27 cellular contexts compared by ENCODE assay signal in the genomic region with DNA sequence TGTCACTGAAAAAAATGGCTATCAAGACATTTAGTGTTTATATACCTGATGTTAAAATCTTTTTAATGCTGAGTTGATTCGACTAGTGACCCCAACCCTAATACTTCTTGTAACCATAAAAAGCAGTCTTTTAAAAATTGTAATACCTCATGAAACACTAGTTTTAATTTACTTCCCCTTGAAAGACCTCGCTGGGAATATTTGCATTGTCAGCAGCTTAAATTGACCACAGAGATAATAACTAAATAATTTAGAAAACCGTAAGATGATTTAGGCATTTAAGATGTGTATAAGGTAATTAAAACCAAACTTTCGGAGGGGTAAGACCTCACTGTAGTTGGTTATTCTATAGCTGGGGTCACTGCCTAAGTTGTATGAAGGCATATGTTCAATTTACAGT.
"Had no signal": no experiment of that assay in that cellular context is flagged by ENCODE, and none has a peak within 500 bp of the region (broad histone marks: within the 10 kb centered on the region; RNA-seq: fewer than 3 reads in every experiment).

No MANE protein-coding gene starts in this region.

- FAIRE-seq: colon, endometrium, endothelial cell of umbilical vein, frontal cortex had no signal

- H3K27ac ChIP-seq: colonic mucosa, coronary artery, dorsolateral prefrontal cortex, epithelial cell of prostate, esophagus muscularis mucosa, esophagus squamous epithelium, foreskin keratinocyte, gastrocnemius medialis, gastroesophageal sphincter, heart right ventricle had no signal

- H3K4me1 ChIP-seq: colonic mucosa, esophagus muscularis mucosa, esophagus squamous epithelium, foreskin keratinocyte, gastrocnemius medialis, gastroesophageal sphincter, heart right ventricle had no signal

- DNase-seq: colonic mucosa; cortex of kidney; dermis blood vessel endothelial cell; dorsolateral prefrontal cortex; effector CD4-positive, alpha-beta T cell; effector CD8-positive, alpha-beta T cell; effector memory CD4-positive, alpha-beta T cell; effector memory CD8-positive, alpha-beta T cell; endodermal cell; erythroblast; esophagus squamous epithelium; foreskin fibroblast; foreskin keratinocyte; foreskin melanocyte; gastrocnemius medialis; glutamatergic neuron; head of caudate nucleus; heart right ventricle had no signal

- H3K9me3 ChIP-seq: colonic mucosa, esophagus muscularis mucosa, esophagus squamous epithelium, gastrocnemius medialis, gastroesophageal sphincter, heart right ventricle had no signal

- H3K36me3 ChIP-seq: colonic mucosa, esophagus muscularis mucosa, esophagus squamous epithelium, gastrocnemius medialis, gastroesophageal sphincter, heart right ventricle had no signal

- H3K27me3 ChIP-seq: colonic mucosa, dorsolateral prefrontal cortex, esophagus muscularis mucosa, esophagus squamous epithelium, foreskin keratinocyte, gastrocnemius medialis, gastroesophageal sphincter, heart right ventricle had no signal

- H3K4me3 ChIP-seq: colonic mucosa, coronary artery, dorsolateral prefrontal cortex, esophagus muscularis mucosa, esophagus squamous epithelium, gastrocnemius medialis, gastroesophageal sphincter, heart right ventricle had no signal

- ATAC-seq: effector memory CD8-positive, alpha-beta T cell; esophagus mucosa; foreskin keratinocyte; gastrocnemius medialis; gastroesophageal sphincter; heart right ventricle had no signal
